ENCODE assay signal across 8 cellular contexts in the genomic region with DNA sequence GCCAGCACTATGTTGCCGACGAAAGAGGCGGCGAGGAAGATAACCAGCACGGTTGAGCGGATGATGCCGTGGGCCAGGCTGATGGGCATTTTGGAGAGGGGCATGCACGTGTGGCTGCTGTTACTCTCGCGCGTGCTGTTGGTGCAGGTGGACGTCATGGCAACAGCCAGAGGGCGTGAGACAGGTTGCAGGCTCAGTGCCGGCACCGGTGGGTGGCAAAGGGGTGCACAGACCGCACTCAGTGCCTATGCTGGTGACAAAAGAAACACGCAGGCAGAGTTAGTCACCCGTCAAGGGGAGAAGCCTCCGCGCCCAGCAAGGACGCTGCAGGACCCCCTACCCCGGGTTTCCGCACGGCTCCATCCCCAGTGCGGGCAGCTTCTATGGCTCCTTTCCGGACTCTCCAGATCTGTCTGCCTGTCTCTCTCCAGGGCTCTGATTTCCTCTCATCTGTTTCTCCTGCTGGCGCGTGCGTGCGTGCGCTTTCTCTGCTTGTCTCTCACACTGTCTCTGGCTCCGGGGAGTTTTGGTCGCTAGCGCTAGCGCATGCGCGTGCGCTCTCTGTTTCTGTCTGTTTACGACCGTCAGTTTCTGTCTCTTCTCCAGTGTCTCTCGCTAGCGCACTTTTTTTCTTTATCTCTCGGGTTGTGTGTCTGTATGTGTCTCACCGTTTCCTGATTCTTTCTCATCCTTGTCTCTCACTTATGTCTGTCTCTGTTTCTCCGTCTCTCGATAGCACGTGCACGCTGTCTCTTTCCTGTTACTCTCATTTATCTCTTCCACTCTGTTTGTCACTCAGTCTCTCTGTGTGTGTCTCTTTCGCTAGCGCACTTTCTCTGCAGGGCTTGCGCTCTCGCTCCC. TPM values are rescaled to one million over a fixed set of nuclear protein-coding genes. Genes with fewer than 3 reads are reported as not detected.
DNase-seq lines count a peak whose midpoint lies in the region; ATAC-seq and TF ChIP-seq lines count a peak whose summit lies in the region.

No MANE protein-coding gene starts in this region.

- no peaks in the 10 kb centered on the region for H3K36me3 ChIP-seq in DND-41 (ENCODE audit: insufficient read depth, low read length)
- no peaks in the 10 kb centered on the region for H3K36me3 ChIP-seq in suprapubic skin

- TF ChIP-seq EP300 in suprapubic skin (IDR thresholded peaks at IDR 0.05) = no peak

- H4K20me1 ChIP-seq in DND-41 (ENCODE audit: insufficient read depth, low read length) = no peaks in the 10 kb centered on the region

- peak; percentile 91 for ATAC-seq in DND-41 (ENCODE audit: insufficient read depth, low read depth)
- ATAC-seq in GM21360 (IDR thresholded peaks at IDR 0.05; ENCODE audit: unreplicated experiment) = peak; percentile 85
- ATAC-seq in memory B cell (ENCODE audit: low read depth) = peak; percentile 75
- ATAC-seq in GM21367 (IDR thresholded peaks at IDR 0.05; ENCODE audit: unreplicated experiment) = no peak

- H3K4me2 ChIP-seq in DND-41 (ENCODE audit: insufficient read depth, low read length) = peak overlapping the region; percentile 100

- H3K27me3 Mint-ChIP-seq in memory B cell = peaks cover 14% of the 10 kb centered on the region

- no peaks in the 10 kb centered on the region for H3K79me2 ChIP-seq in DND-41 (ENCODE audit: insufficient read depth, low read length)

- H3K4me1 ChIP-seq in DND-41 (ENCODE audit: insufficient read depth, low read length) = peaks cover 18% of the 10 kb centered on the region
- peaks cover 25% of the 10 kb centered on the region for H3K4me1 ChIP-seq in suprapubic skin

- peak overlapping the region; percentile 43 for H3K9ac ChIP-seq in DND-41 (ENCODE audit: low read depth, low read length)

- H3K27me3 ChIP-seq in DND-41 (ENCODE audit: insufficient read depth, low read length, poor library complexity) (peaks cover 25% of the 10 kb centered on the region), dorsolateral prefrontal cortex (peaks cover 0 to 92% (median 50%) of the 10 kb centered on the region in 45 donors), suprapubic skin (peaks cover 47% of the 10 kb centered on the region)

- intact Hi-C loops in dorsolateral prefrontal cortex (cut with DNase I) = no loop called here

- H3K9me3 ChIP-seq in DND-41 (ENCODE audit: insufficient read depth, low read length, severe bottlenecking) (no peaks in the 10 kb centered on the region), suprapubic skin (no peaks in the 10 kb centered on the region)

- no peaks in the 10 kb centered on the region for H3K9me3 Mint-ChIP-seq in memory B cell

- H3K27ac ChIP-seq in DND-41 (ENCODE audit: low read length) (peak overlapping the region; percentile 5; the same call in 1 of the 2 replicates), dorsolateral prefrontal cortex (no peak overlapping the region), suprapubic skin (no peak overlapping the region)

- no peak for TF ChIP-seq CTCF in DND-41 (IDR thresholded peaks at IDR 0.05; ENCODE audit: borderline replicate concordance, extremely low read depth, low read length, poor library complexity, severe bottlenecking)
- TF ChIP-seq CTCF in dorsolateral prefrontal cortex (IDR thresholded peaks at IDR 0.05 in 54 of 56, conservative IDR thresholded peaks at IDR 0.05 in 2 of 56; ENCODE audit: low read depth in 1 of 56, partially characterized antibody in 56 of 56) = no peak
- no peak for TF ChIP-seq CTCF in suprapubic skin (IDR thresholded peaks at IDR 0.05)

- no peak for TF ChIP-seq POLR2A in suprapubic skin (IDR thresholded peaks at IDR 0.05)

- H3K4me3 Mint-ChIP-seq in memory B cell = peak overlapping the region; percentile 72

- 36% methylated on average over 49 of the region's 52 CpGs for WGBS in suprapubic skin

- no peak overlapping the region for H3K27ac Mint-ChIP-seq in memory B cell

- no peaks in the 10 kb centered on the region for H3K36me3 Mint-ChIP-seq in memory B cell

- peak overlapping the region; percentile 23 to 64; a peak in 3 of 4 replicates for H3K4me3 ChIP-seq in DND-41 (ENCODE audit: low read depth in 1 of 2, low read length in 2 of 2)
- peak overlapping the region in 58 of 59 donors; percentile 11 to 68 (median 46) for H3K4me3 ChIP-seq in dorsolateral prefrontal cortex
- H3K4me3 ChIP-seq in suprapubic skin = peak overlapping the region; percentile 38

- H2AFZ ChIP-seq in DND-41 (ENCODE audit: low read depth, low read length) = peak overlapping the region; percentile 84

- H3K4me1 Mint-ChIP-seq in memory B cell = peaks cover 5% of the 10 kb centered on the region

- DNase-seq in DND-41 (peak; percentile 65), HT1080 (ENCODE audit: low read depth) (peak; percentile 7), T-helper 9 cell (peak; percentile 6), dorsolateral prefrontal cortex (peak in 2 of 10 donors; percentile 8 to 20), memory B cell (ENCODE audit: low spot score in 2 of 2) (peak in 1 of 2 donors; percentile 12), suprapubic skin (ENCODE audit: low spot score in 2 of 2) (no peak)

RNA-seq across cellular contexts. Expression of gene GPR101, which starts 2.0 kb away (rescaled TPM):
- not detected in 2 replicates for total RNA-seq in HT1080 (2014; rRNA removed; shearing (Covaris generic))
- polyA plus RNA-seq in HT1080 (2015; cell fraction: cytosol; rRNA removed) = not detected in 2 replicates
- not detected in 2 replicates for polyA plus RNA-seq in HT1080 (2015; cell fraction: nucleus; rRNA removed)
- total RNA-seq in dorsolateral prefrontal cortex (under 1 TPM in 4 of 120 experiments, not detected in 116; 0.30 to 0.50 (median 0.33) TPM), suprapubic skin (not detected)

Comparison
In these comparisons a context has a peak if more than half of its experiments do, and no peak if none do; other contexts are left out.
1. DNase-seq: peak in DND-41 (single experiment), HT1080 (single experiment) and T-helper 9 cell (single experiment); none in suprapubic skin (0 of 2).
2. Peak in every context shown above with its lines, with median percentiles within 50 percentile points of each other: H3K4me3 ChIP-seq.